Comparison of ENCODE assay signal across 9 cellular contexts in the genomic region with DNA sequence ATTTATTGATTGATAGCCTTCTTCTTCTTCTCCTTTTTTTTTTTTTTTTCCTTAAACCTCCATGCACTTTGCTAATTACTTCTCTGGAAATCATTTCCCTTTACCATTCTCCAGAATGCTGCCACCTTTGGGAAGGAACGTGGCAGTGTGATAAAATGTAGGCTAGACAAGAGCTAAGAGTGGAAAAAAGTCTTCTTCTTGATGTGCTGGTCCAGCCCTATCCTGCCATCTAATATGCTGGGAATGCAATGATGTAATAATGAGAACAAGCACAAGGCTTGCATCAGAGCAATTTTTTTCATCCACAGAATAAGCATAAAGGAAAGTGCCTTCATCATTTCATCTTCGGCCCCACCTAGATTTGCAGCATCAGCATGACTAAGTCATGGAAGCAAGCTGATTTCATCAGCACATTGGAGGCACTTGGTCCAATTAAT.
DNase-seq lines count a peak whose midpoint lies in the region; ATAC-seq and TF ChIP-seq lines count a peak whose summit lies in the region.
"Had no signal": no experiment of that assay in that cellular context is flagged by ENCODE, and none has a peak within 500 bp of the region (broad histone marks: within the 10 kb centered on the region; RNA-seq: fewer than 3 reads in every experiment).

No MANE protein-coding gene starts in this region.

- H3K4me3 ChIP-seq in AG04450 (ENCODE audit: low read depth, low read length) (no peak overlapping the region), brain microvascular endothelial cell (ENCODE audit: low read depth, low read length) (no peak overlapping the region)

- TF ChIP-seq CTCF in AG04450 (IDR thresholded peaks at IDR 0.05; ENCODE audit: low read depth, low read length) = peak; percentile 59
- peak; percentile 64 for TF ChIP-seq CTCF in brain microvascular endothelial cell (IDR thresholded peaks at IDR 0.05; ENCODE audit: low read depth, low read length, missing control alignments)

- H3K27ac ChIP-seq in AG04450 (ENCODE audit: low read depth, low read length) (no peak overlapping the region), brain microvascular endothelial cell (no peak overlapping the region)

- POLR2A ChIA-PET in AG04450 (lab: Yijun Ruan, JAX) = interaction anchor here (0.5 to 0.7 kb wide), 4 partner anchors 39 to 173 kb away, joined by 3 to 11 read pairs (median 5); no protein-coding TSS in a partner anchor

- peak; percentile 70 for DNase-seq in AG04450 (ENCODE audit: low read depth, low spot score)
- peak; percentile 38 for DNase-seq in HT-29 (ENCODE audit: low spot score)
- DNase-seq in brain microvascular endothelial cell = peak; percentile 83
- no peak for DNase-seq in left lobe of liver (ENCODE audit: low spot score)
- no peak for DNase-seq in NCI-H82 (lab: John Stamatoyannopoulos, UW)
- DNase-seq in activated T-cell treated with anti-CD3 and anti-CD28 coated beads, Interleukin-2, amount 50 U/mL, for 1 hour = no peak
- DNase-seq in germinal center (ENCODE audit: low spot score) = no peak
- DNase-seq in T-helper 9 cell = no peak

- in situ Hi-C loops in brain microvascular endothelial cell (cut with HindIII; ENCODE audit: low pct_ligation_motif_present, low sequenced_read_pairs) = no loop called here

- no peaks in the 10 kb centered on the region for H3K36me3 ChIP-seq in brain microvascular endothelial cell (replicated peaks)

- H3K9me3 ChIP-seq in AG04450 (ENCODE audit: control insufficient read depth, insufficient read depth, low read length) = no peaks in the 10 kb centered on the region; the same call in 1 of the 2 replicates

- ATAC-seq in left lobe of liver = peak; percentile 47
- ATAC-seq: activated T-helper 17 cell treated with anti-CD3 and anti-CD28 coated beads, Interleukin-2, amount 50 U/mL, for 72 hours had no signal

- H3K27me3 ChIP-seq in AG04450 (ENCODE audit: control insufficient read depth, insufficient read depth, low read length) = no peaks in the 10 kb centered on the region
- no peaks in the 10 kb centered on the region for H3K27me3 ChIP-seq in brain microvascular endothelial cell (replicated peaks)

- CTCF ChIA-PET in AG04450 (lab: Charles Lee) = interaction anchor here (0.5 to 2.5 kb wide), 42 partner anchors 9 to 687 kb away, joined by 3 to 17 read pairs (median 4); no protein-coding TSS in a partner anchor

Comparison
In these comparisons a context has a peak if more than half of its experiments do, and no peak if none do; other contexts are left out.
1. DNase-seq: peak in AG04450 (single experiment), HT-29 (single experiment) and brain microvascular endothelial cell (single experiment); none in left lobe of liver (single experiment), NCI-H82 (single experiment), activated T-cell treated with anti-CD3 and anti-CD28 coated beads, Interleukin-2, amount 50 U/mL, for 1 hour (single experiment), germinal center (single experiment) and T-helper 9 cell (single experiment).